In genomic region chr6:33344771-33345697, GRCh38 we compare ENCODE assay signal across 8 cellular contexts. TPM values are rescaled to one million over a fixed set of nuclear protein-coding genes. Genes with fewer than 3 reads are reported as not detected.
DNase-seq lines count a peak whose midpoint lies in the region; ATAC-seq and TF ChIP-seq lines count a peak whose summit lies in the region.

No MANE protein-coding gene starts in this region.

- no peak for ATAC-seq in HG03139 (IDR thresholded peaks at IDR 0.05; ENCODE audit: unreplicated experiment)

- H3K36me3 Mint-ChIP-seq in type B pancreatic cell, result no peaks in the 10 kb centered on the region

- H3K4me1 Mint-ChIP-seq in type B pancreatic cell (ENCODE audit: unreplicated experiment), result peaks cover 21% of the 10 kb centered on the region

- peak; percentile 53 for TF ChIP-seq CTCF in LNCaP clone FGC (IDR thresholded peaks at IDR 0.05; ENCODE audit: control insufficient read depth, extremely low read depth, insufficient read depth)
- peak; percentile 57 for TF ChIP-seq CTCF in fibroblast of pulmonary artery (IDR thresholded peaks at IDR 0.05; ENCODE audit: low read length, missing control alignments)
- peak; percentile 79 for TF ChIP-seq CTCF in type B pancreatic cell (conservative IDR thresholded peaks at IDR 0.05)

- H3K4me3 ChIP-seq in LNCaP clone FGC (ENCODE audit: low read depth, low read length) (no peak overlapping the region), fibroblast of pulmonary artery (replicated peaks; ENCODE audit: low read depth, low read length) (no peak overlapping the region)

- peak overlapping the region; percentile 46 for H3K4me3 Mint-ChIP-seq in type B pancreatic cell

- peak; percentile 85 for DNase-seq in ELR (ENCODE audit: low read depth)
- peak; percentile 62 for DNase-seq in LNCaP clone FGC (ENCODE audit: low read depth)
- peak; percentile 77 for DNase-seq in RKO (ENCODE audit: low spot score)
- peak; percentile 45 for DNase-seq in activated T-helper 1 cell treated with Interleukin-2 at 50 U/mL for 16 hours (ENCODE audit: low read depth)
- peak; percentile 83 for DNase-seq in fibroblast of pulmonary artery (ENCODE audit: low read depth)
- peak; percentile 46 for DNase-seq in non-pigmented ciliary epithelial cell (ENCODE audit: low read depth)
- DNase-seq in type B pancreatic cell (ENCODE audit: extremely low spot score, unreplicated experiment), result no peak

- H3K27ac Mint-ChIP-seq in type B pancreatic cell, result peak overlapping the region; percentile 84

- peaks cover 10% of the 10 kb centered on the region for H3K27me3 Mint-ChIP-seq in type B pancreatic cell

- no peaks in the 10 kb centered on the region for H3K9me3 Mint-ChIP-seq in type B pancreatic cell

RNA-seq across cellular contexts. Expression of gene DAXX, which starts 22.3 kb away (rescaled TPM):
- 43.6 and 47.0 TPM in 2 replicates for total RNA-seq in type B pancreatic cell (ENCODE audit: low replicate concordance)

RNA-seq across cellular contexts. Expression of gene ZBTB22, which starts 27.5 kb away (rescaled TPM):
- total RNA-seq in type B pancreatic cell (ENCODE audit: low replicate concordance), result 21.1 and 22.2 TPM in 2 replicates

RNA-seq across cellular contexts. Expression of gene TAPBP, which starts 31.2 kb away (rescaled TPM):
- 71.4 and 93.5 TPM in 2 replicates for total RNA-seq in type B pancreatic cell (ENCODE audit: low replicate concordance)

RNA-seq across cellular contexts. Expression of gene RGL2, which starts 46.3 kb away (rescaled TPM):
- 128 and 176 TPM in 2 replicates for total RNA-seq in type B pancreatic cell (ENCODE audit: low replicate concordance)

RNA-seq across cellular contexts. Expression of gene KIFC1, which starts 46.6 kb away (rescaled TPM):
- total RNA-seq in type B pancreatic cell (ENCODE audit: low replicate concordance), result 28.0 and 67.7 TPM in 2 replicates
